In the genomic region with DNA sequence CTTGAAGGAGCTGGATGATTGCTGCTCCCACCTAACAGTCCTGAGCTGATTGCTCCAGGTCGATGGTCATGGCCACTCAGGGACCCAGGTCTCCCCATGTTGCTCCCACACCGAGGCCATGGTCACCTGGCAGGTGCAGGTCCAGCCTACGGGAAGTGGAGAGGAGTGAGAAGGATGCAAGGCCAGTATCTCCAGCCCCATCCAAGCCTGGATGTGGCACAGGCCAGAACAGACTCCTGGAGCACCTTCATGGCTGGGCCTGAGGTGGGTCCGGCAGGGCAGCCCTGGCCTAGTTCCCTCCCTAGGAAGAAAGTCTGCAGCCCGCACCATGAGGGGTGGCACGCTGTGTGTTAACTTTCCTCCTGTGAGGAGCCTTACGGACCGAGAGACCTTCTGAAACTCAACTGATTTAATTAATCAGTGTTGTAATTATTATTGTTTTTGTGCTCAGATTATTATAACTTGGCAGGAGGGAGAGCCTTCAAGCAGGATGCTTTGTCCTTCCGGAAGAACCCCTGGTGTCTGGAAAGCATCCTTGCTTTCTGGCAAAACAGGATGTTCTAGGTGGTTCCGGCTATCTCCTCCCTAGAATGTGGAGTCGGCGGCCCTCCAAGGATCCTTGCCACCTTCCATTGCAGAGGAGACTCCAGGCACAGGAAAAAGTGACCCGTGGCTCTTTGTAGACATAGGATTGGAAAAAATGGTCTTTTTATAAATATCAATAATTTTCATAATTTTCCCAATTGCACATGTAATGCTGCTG, we compare ENCODE assay signal across 1 cellular context.
TF ChIP-seq lines count a peak whose summit lies in the region.

No MANE protein-coding gene starts in this region.

TF ChIP-seq in HepG2, 621 proteins besides CTCF, POLR2A, EP300 and RAD21 (continued from another document):
- TF ChIP-seq, protein P1, sequence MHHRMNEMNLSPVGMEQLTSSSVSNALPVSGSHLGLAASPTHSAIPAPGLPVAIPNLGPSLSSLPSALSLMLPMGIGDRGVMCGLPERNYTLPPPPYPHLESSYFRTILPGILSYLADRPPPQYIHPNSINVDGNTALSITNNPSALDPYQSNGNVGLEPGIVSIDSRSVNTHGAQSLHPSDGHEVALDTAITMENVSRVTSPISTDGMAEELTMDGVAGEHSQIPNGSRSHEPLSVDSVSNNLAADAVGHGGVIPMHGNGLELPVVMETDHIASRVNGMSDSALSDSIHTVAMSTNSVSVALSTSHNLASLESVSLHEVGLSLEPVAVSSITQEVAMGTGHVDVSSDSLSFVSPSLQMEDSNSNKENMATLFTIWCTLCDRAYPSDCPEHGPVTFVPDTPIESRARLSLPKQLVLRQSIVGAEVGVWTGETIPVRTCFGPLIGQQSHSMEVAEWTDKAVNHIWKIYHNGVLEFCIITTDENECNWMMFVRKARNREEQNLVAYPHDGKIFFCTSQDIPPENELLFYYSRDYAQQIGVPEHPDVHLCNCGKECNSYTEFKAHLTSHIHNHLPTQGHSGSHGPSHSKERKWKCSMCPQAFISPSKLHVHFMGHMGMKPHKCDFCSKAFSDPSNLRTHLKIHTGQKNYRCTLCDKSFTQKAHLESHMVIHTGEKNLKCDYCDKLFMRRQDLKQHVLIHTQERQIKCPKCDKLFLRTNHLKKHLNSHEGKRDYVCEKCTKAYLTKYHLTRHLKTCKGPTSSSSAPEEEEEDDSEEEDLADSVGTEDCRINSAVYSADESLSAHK (CRISPR knock-in tag; IDR thresholded peaks at IDR 0.05; ENCODE audit: borderline replicate concordance): no peak
- TF ChIP-seq FOXP4 (CRISPR knock-in tag; IDR thresholded peaks at IDR 0.05): no peak
- no peak for TF ChIP-seq ZNF331 (CRISPR knock-in tag; IDR thresholded peaks at IDR 0.05)
- TF ChIP-seq ZNF777 (CRISPR knock-in tag; IDR thresholded peaks at IDR 0.05): no peak
- no peak for TF ChIP-seq NCOA2 (CRISPR knock-in tag; IDR thresholded peaks at IDR 0.05)
- no peak for TF ChIP-seq GZF1 (CRISPR knock-in tag; IDR thresholded peaks at IDR 0.05)
- no peak for TF ChIP-seq SMARCC2 (IDR thresholded peaks at IDR 0.05)
- no peak for TF ChIP-seq ZNF75D (CRISPR knock-in tag; IDR thresholded peaks at IDR 0.05; ENCODE audit: borderline replicate concordance)
- no peak for TF ChIP-seq ZNF816 (CRISPR knock-in tag; IDR thresholded peaks at IDR 0.05; ENCODE audit: borderline replicate concordance)
- TF ChIP-seq SRF (IDR thresholded peaks at IDR 0.05; ENCODE audit: low read depth, low read length): no peak
- TF ChIP-seq MZF1 (CRISPR knock-in tag; IDR thresholded peaks at IDR 0.05; ENCODE audit: borderline replicate concordance): no peak
- TF ChIP-seq HNF4A (CRISPR knock-in tag; IDR thresholded peaks at IDR 0.05): no peak
